ENCODE assay signal across 16 cellular contexts in the genomic region with DNA sequence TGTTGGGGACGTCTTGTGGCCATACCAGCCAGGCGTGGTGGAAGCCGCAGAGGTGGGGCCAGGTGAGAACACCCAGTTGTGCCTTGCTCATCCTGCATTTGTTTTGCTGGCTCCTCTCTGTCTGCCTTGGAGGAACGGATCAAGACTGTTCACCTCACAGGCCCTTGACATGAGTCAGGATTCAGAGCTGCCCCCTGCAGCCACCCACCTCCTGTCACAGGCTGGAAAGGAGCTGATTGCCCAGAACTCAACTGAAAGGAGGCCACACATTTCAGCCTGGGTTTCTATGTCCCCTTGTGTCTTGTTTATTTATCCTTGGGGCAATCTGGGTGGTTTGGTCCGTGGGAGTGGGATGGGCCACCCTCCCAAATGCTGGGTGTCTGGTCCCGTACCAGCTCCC.
"Had no signal": no experiment of that assay in that cellular context is flagged by ENCODE, and none has a peak within 500 bp of the region (broad histone marks: within the 10 kb centered on the region; RNA-seq: fewer than 3 reads in every experiment).

No MANE protein-coding gene starts in this region.

- H3K27ac ChIP-seq: esophagus muscularis mucosa, heart right ventricle, pancreas, right lobe of liver had no signal

- H3K9me3 ChIP-seq: esophagus muscularis mucosa, heart right ventricle, pancreas, right lobe of liver had no signal

- DNase-seq: activated CD4-positive, alpha-beta T cell treated with anti-CD3 and anti-CD28 coated beads, Interleukin-2, amount 10 ng/mL, durations not matched to agents 7 days and 5 days; activated CD8-positive, alpha-beta T cell treated with anti-CD3 and anti-CD28 coated beads, Interleukin-2, amount 10 ng/mL, durations not matched to agents 7 days and 5 days; activated naive CD4-positive, alpha-beta T cell treated with anti-CD3 and anti-CD28 coated beads, Interleukin-2, amount 10 ng/mL, durations not matched to agents 7 days and 5 days; activated naive CD8-positive, alpha-beta T cell treated with anti-CD3 and anti-CD28 coated beads, Interleukin-2, amount 50 U/mL, for 24 hours; activated T-cell treated with anti-CD3 and anti-CD28 coated beads, Interleukin-2, amount 50 U/mL, for 24 hours; anterior cingulate cortex; central memory CD4-positive, alpha-beta T cell; cortex of kidney; heart right ventricle; left cardiac atrium; naive thymus-derived CD8-positive, alpha-beta T cell; pancreas; right lobe of liver; small intestine; stimulated activated CD4-positive, alpha-beta T cell treated with anti-CD3 and anti-CD28 coated beads, Interleukin-4, amount 100 ng/mL, for 24 hours had no signal

- H3K27me3 ChIP-seq: esophagus muscularis mucosa, pancreas, right lobe of liver had no signal

- H3K4me3 ChIP-seq: esophagus muscularis mucosa, heart right ventricle, pancreas, right lobe of liver had no signal

- H3K36me3 ChIP-seq: esophagus muscularis mucosa, heart right ventricle, pancreas, right lobe of liver had no signal
